ENCODE assay signal across 27 cellular contexts in the genomic region with DNA sequence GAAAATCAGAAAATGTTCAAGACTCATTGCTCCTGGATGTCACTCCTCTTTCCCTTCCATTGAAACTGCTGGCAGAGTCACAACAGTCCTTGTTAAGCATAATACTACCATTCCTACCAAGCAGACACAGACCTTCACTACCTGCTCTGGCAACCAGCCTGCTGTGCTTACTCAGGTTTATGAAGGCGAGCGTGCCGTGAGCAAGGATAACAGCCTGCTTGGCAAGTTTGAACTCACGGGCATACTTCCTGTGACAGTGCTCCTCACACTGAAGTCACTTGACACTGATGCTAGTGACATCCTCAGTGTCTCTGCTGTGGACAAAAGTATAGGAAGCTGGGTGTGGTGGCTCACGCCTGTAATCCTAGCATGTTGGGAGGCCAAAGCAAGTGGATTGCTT.
"Had no signal": no experiment of that assay in that cellular context is flagged by ENCODE, and none has a peak within 500 bp of the region (broad histone marks: within the 10 kb centered on the region; RNA-seq: fewer than 3 reads in every experiment).

No MANE protein-coding gene starts in this region.

- ATAC-seq: activated T-helper 17 cell treated with anti-CD3 and anti-CD28 coated beads, Interleukin-2, amount 50 U/mL, for 72 hours; K562; WTC11 had no signal

- H3K27ac ChIP-seq: cardiac muscle cell, Peyer's patch had no signal

- H3K4me1 ChIP-seq: Peyer's patch had no signal

- H3K4me3 ChIP-seq: cardiac muscle cell, K562, Peyer's patch had no signal

- H3K36me3 ChIP-seq: cardiac muscle cell, Peyer's patch had no signal

- DNase-seq: activated CD4-positive, alpha-beta memory T cell treated with anti-CD3 and anti-CD28 coated beads for 36 hours; activated CD4-positive, alpha-beta T cell treated with anti-CD3 and anti-CD28 coated beads for 48 hours; activated CD4-positive, CD25-positive, alpha-beta regulatory T cell treated with anti-CD3 and anti-CD28 coated beads, Interleukin-2, amount 50 U/mL, for 72 hours; activated CD8-positive, alpha-beta memory T cell treated with anti-CD3 and anti-CD28 coated beads for 24 hours; activated gamma-delta T cell; activated naive CD4-positive, alpha-beta T cell treated with anti-CD3 and anti-CD28 coated beads for 36 hours; activated T-cell treated with anti-CD3 and anti-CD28 coated beads, Interleukin-2, amount 50 U/mL, for 48 hours; amygdala; cerebellar nuclear complex; Karpas-422; NCI-H1105 treated with DMSO at 0.1 percent for 48 hours; NCI-H1436 treated with DMSO at 0.1 percent for 48 hours; NCI-H187; NCI-H2081; NCI-H2227 treated with DMSO at 0.1 percent for 48 hours; NCI-H446 treated with DMSO at 0.1 percent for 48 hours; NCI-H524 treated with DMSO at 0.1 percent for 48 hours; NCI-H774; NK-92 treated with Interleukin-12 subunit alpha and Interleukin-12 subunit beta, amount 100 ng/mL, for 24 hours; OCI-M1; Peyer's patch; SHP77 treated with DMSO at 0.1 percent for 48 hours had no signal

- H3K27me3 ChIP-seq: cardiac muscle cell, Peyer's patch had no signal

- H3K9me3 ChIP-seq: Peyer's patch had no signal

- FAIRE-seq: astrocyte, K562 had no signal
